18 cellular contexts compared by ENCODE assay signal in genomic region chr19:45457776-45458175, GRCh38. TPM values are rescaled to one million over a fixed set of nuclear protein-coding genes. Genes with fewer than 3 reads are reported as not detected.
DNase-seq lines count a peak whose midpoint lies in the region; ATAC-seq, FAIRE-seq and TF ChIP-seq lines count a peak whose summit lies in the region.
"Had no signal": no experiment of that assay in that cellular context is flagged by ENCODE, and none has a peak within 500 bp of the region (broad histone marks: within the 10 kb centered on the region; RNA-seq: fewer than 3 reads in every experiment).

No MANE protein-coding gene starts in this region.

- no peak for DNase-seq in A549 (ENCODE audit: low read depth in 1 of 2, low spot score in 1 of 2)
- no peak for DNase-seq in Calu3
- no peak for DNase-seq in natural killer cell treated with Interleukin-12 subunit alpha and Interleukin-12 subunit beta and Interleukin-15 and Interleukin-18, amount 100 ng/mL, for 72 hours (ENCODE audit: low spot score)
- DNase-seq in stimulated activated naive CD8-positive, alpha-beta T cell treated with anti-CD3 and anti-CD28 coated beads, Interleukin-15, Interleukin-2, amounts not matched to agents 100 U/mL and 50 U/mL, for 24 hours = no peak
- DNase-seq in stimulated activated CD4-positive, alpha-beta T cell treated with anti-CD3 and anti-CD28 coated beads, Interleukin-4, amount 100 ng/mL, for 4 hours = no peak
- DNase-seq: COR-L47; DMS79; HCEC 1CT; NCI-H1436; NCI-H2029 treated with DMSO at 0.1 percent for 48 hours; NCI-H2171 treated with DMSO at 0.1 percent for 48 hours; NCI-H446 treated with DMSO at 0.1 percent for 48 hours; NK-92 treated with Interleukin-12 subunit alpha and Interleukin-12 subunit beta, amount 100 ng/mL, for 24 hours; PC-3 had no signal

- no peak overlapping the region for H3K4me3 Mint-ChIP-seq in Calu3 (ENCODE audit: low read depth, unreplicated experiment)
- H3K4me3 Mint-ChIP-seq in dendritic cell treated with granulocyte-macrophage colony-stimulating factor and Interleukin-4, amounts not matched to agents 40 ng/mL and 50 ng/mL, for 4 days = no peak overlapping the region
- no peak overlapping the region for H3K4me3 Mint-ChIP-seq in natural killer cell treated with Interleukin-12 subunit alpha and Interleukin-12 subunit beta and Interleukin-15 and Interleukin-18, amount 100 ng/mL, for 72 hours

- H3K27me3 Mint-ChIP-seq in Calu3 (ENCODE audit: unreplicated experiment) = no peaks in the 10 kb centered on the region
- H3K27me3 Mint-ChIP-seq in dendritic cell treated with granulocyte-macrophage colony-stimulating factor and Interleukin-4, amounts not matched to agents 40 ng/mL and 50 ng/mL, for 4 days = peaks cover 12% of the 10 kb centered on the region
- H3K27me3 Mint-ChIP-seq in natural killer cell treated with Interleukin-12 subunit alpha and Interleukin-12 subunit beta and Interleukin-15 and Interleukin-18, amount 100 ng/mL, for 72 hours = no peaks in the 10 kb centered on the region

- CTCF ChIA-PET in A549 (lab: Yijun Ruan, JAX) (interaction anchor here (2.5 to 33.4 kb wide), 4 partner anchors 9 to 28 kb away, joined by 6 to 1883 read pairs (median 102); partner anchors contain the start of genes ERCC1 and FOSB), Calu3 (lab: Charles Lee) (interaction anchor here (0.7 kb wide), 2 partner anchors 11 to 29 kb away, joined by 3 to 4 read pairs; no protein-coding TSS in a partner anchor)

- peak overlapping the region in 1 of 2 experiments; percentile 45; a peak in 2 of 6 replicates for H3K27ac ChIP-seq in A549
- H3K27ac ChIP-seq: KMS-11, SJSA1 had no signal

- BruUV-seq in Calu3 (replicated peaks; lab: Mats Ljungman, UMichigan) = no TSS peak

- ATAC-seq in A549 (no peak), HG03521 (IDR thresholded peaks at IDR 0.05; ENCODE audit: unreplicated experiment) (no peak)
- ATAC-seq in natural killer cell treated with Interleukin-12 subunit alpha and Interleukin-12 subunit beta and Interleukin-15 and Interleukin-18, amount 100 ng/mL, for 72 hours = no peak
- no peak for ATAC-seq in stimulated activated naive CD8-positive, alpha-beta T cell treated with anti-CD3 and anti-CD28 coated beads, Interleukin-15, Interleukin-2, amounts not matched to agents 100 U/mL and 50 U/mL, for 24 hours
- ATAC-seq: PC-3 had no signal

- no peak overlapping the region for H3K4me2 ChIP-seq in A549
- H3K4me2 ChIP-seq: KMS-11 had no signal

- H3K4me3 ChIP-seq in A549 = no peak overlapping the region
- H3K4me3 ChIP-seq: SJSA1 had no signal

- no peak for TF ChIP-seq RAD21 in A549 (conservative IDR thresholded peaks at IDR 0.05 in 1 of 2, IDR thresholded peaks at IDR 0.05 in 1 of 2)

- no peak for TF ChIP-seq EP300 in A549 (IDR thresholded peaks at IDR 0.05)

- no peaks in the 10 kb centered on the region for H3K9me3 Mint-ChIP-seq in Calu3 (ENCODE audit: low read depth, unreplicated experiment)
- H3K9me3 Mint-ChIP-seq in dendritic cell treated with granulocyte-macrophage colony-stimulating factor and Interleukin-4, amounts not matched to agents 40 ng/mL and 50 ng/mL, for 4 days = no peaks in the 10 kb centered on the region
- H3K9me3 Mint-ChIP-seq in natural killer cell treated with Interleukin-12 subunit alpha and Interleukin-12 subunit beta and Interleukin-15 and Interleukin-18, amount 100 ng/mL, for 72 hours = no peaks in the 10 kb centered on the region

- no peak for TF ChIP-seq POLR2A in A549 (IDR thresholded peaks at IDR 0.05; ENCODE audit: low read length)

- peak overlapping the region; percentile 31 for H3K27ac Mint-ChIP-seq in Calu3 (ENCODE audit: unreplicated experiment)
- H3K27ac Mint-ChIP-seq in dendritic cell treated with granulocyte-macrophage colony-stimulating factor and Interleukin-4, amounts not matched to agents 40 ng/mL and 50 ng/mL, for 4 days = peak overlapping the region; percentile 37
- peak overlapping the region; percentile 47 to 48 for H3K27ac Mint-ChIP-seq in natural killer cell treated with Interleukin-12 subunit alpha and Interleukin-12 subunit beta and Interleukin-15 and Interleukin-18, amount 100 ng/mL, for 72 hours

- H3K4me1 ChIP-seq in A549 = peaks cover 40% of the 10 kb centered on the region

- intact Hi-C loops in Calu3 (cut with micrococcal nuclease; ENCODE audit: unreplicated experiment) = no loop called here
- intact Hi-C loops in dendritic cell treated with granulocyte-macrophage colony-stimulating factor and Interleukin-4, amounts not matched to agents 40 ng/mL and 50 ng/mL, for 4 days (cut with micrococcal nuclease) = loop anchor here (2.0 kb wide), 1 partner anchor 15 kb away; no protein-coding TSS in a partner anchor

- TF ChIP-seq CTCF in A549 (IDR thresholded peaks at IDR 0.05) (no peak), Calu3 (IDR thresholded peaks at IDR 0.05; ENCODE audit: unreplicated experiment) (no peak)

- H3K9me3 ChIP-seq in A549 = no peaks in the 10 kb centered on the region
- H3K9me3 ChIP-seq: SJSA1 had no signal

- POLR2A ChIA-PET in A549 (lab: Yijun Ruan, JAX) = no interaction called here

- no peak for FAIRE-seq in A549 (lab: Jason Lieb, UNC)

- H3K36me3 Mint-ChIP-seq in Calu3 (ENCODE audit: insufficient read depth, unreplicated experiment) = peaks cover 25% of the 10 kb centered on the region
- no peaks in the 10 kb centered on the region for H3K36me3 Mint-ChIP-seq in dendritic cell treated with granulocyte-macrophage colony-stimulating factor and Interleukin-4, amounts not matched to agents 40 ng/mL and 50 ng/mL, for 4 days (ENCODE audit: low read depth)
- no peaks in the 10 kb centered on the region for H3K36me3 Mint-ChIP-seq in natural killer cell treated with Interleukin-12 subunit alpha and Interleukin-12 subunit beta and Interleukin-15 and Interleukin-18, amount 100 ng/mL, for 72 hours

- peaks cover 58% of the 10 kb centered on the region for H3K4me1 Mint-ChIP-seq in Calu3 (ENCODE audit: low read depth, unreplicated experiment)
- peaks cover 41% of the 10 kb centered on the region for H3K4me1 Mint-ChIP-seq in dendritic cell treated with granulocyte-macrophage colony-stimulating factor and Interleukin-4, amounts not matched to agents 40 ng/mL and 50 ng/mL, for 4 days (ENCODE audit: low read depth)
- peaks cover 22 to 29% of the 10 kb centered on the region in 2 donors for H3K4me1 Mint-ChIP-seq in natural killer cell treated with Interleukin-12 subunit alpha and Interleukin-12 subunit beta and Interleukin-15 and Interleukin-18, amount 100 ng/mL, for 72 hours (ENCODE audit: low read depth in 2 of 2)

TF ChIP-seq in A549, 52 proteins besides CTCF, POLR2A, EP300 and RAD21 (continues in another document):
- TF ChIP-seq KDM1A (IDR thresholded peaks at IDR 0.05; ENCODE audit: low read depth) = 0 out of 2 replicates have a peak, but pooled peaks have one; percentile 24
- 0 out of 2 replicates have a peak, but pooled peaks have one; percentile 41 for TF ChIP-seq CHD4 (IDR thresholded peaks at IDR 0.05; ENCODE audit: borderline replicate concordance)
- no peak for TF ChIP-seq JUNB (IDR thresholded peaks at IDR 0.05)
- TF ChIP-seq MAFK (IDR thresholded peaks at IDR 0.05; ENCODE audit: partially characterized antibody) = no peak
- TF ChIP-seq ZFP36 (IDR thresholded peaks at IDR 0.05; ENCODE audit: borderline replicate concordance, partially characterized antibody) = peak; percentile 99

RNA-seq across cellular contexts. Expression of gene FOSB, which starts 10.0 kb away (rescaled TPM):
- polyA plus RNA-seq in A549 (2011; rRNA removed) (27.9 and 48.8 TPM in 2 replicates), A549 (2017; fragmentation: RNase III; extraction: RNeasy Plus Mini Kit Qiagen cat#74134 plus additional on column Dnase treatment) (0.57 to 0.65 TPM (median 0.58 TPM) in 3 replicates)
- polyA plus RNA-seq in A549 (2012; cell fraction: cytosol; rRNA removed) = 90.2 and 102 TPM in 2 replicates
- 424 and 553 TPM in 2 replicates for polyA plus RNA-seq in A549 (2012; cell fraction: nucleus; rRNA removed)
- polyA minus RNA-seq in A549 (2011; rRNA and poly(A)+ RNA removed) = 82.7 and 141 TPM in 2 replicates
- total RNA-seq in Calu3 (2022) = 18.7 and 23.8 TPM in 2 replicates
- 10 to 100 TPM; 16.3 to 18.0 TPM for total RNA-seq in natural killer cell treated with Interleukin-12 subunit alpha and Interleukin-12 subunit beta and Interleukin-15 and Interleukin-18, amount 100 ng/mL, for 72 hours

RNA-seq across cellular contexts. Expression of gene ERCC1, which starts 34.1 kb away (rescaled TPM):
- polyA plus RNA-seq in A549 (2011; rRNA removed) = 81.7 and 109 TPM in 2 replicates
- polyA plus RNA-seq in A549 (2012; cell fraction: cytosol; rRNA removed) = 165 and 195 TPM in 2 replicates
- 178 and 201 TPM in 2 replicates for polyA plus RNA-seq in A549 (2012; cell fraction: nucleus; rRNA removed)
- 89.7 to 97.6 TPM (median 93.0 TPM) in 3 replicates for polyA plus RNA-seq in A549 (2017; fragmentation: RNase III; extraction: RNeasy Plus Mini Kit Qiagen cat#74134 plus additional on column Dnase treatment)
- polyA minus RNA-seq in A549 (2011; rRNA and poly(A)+ RNA removed) = 175 and 210 TPM in 2 replicates
- 55.7 and 58.9 TPM in 2 replicates for total RNA-seq in Calu3 (2022)
- total RNA-seq in natural killer cell treated with Interleukin-12 subunit alpha and Interleukin-12 subunit beta and Interleukin-15 and Interleukin-18, amount 100 ng/mL, for 72 hours = 10 to 100 TPM; 65.0 to 67.8 TPM

RNA-seq across cellular contexts. Expression of gene RTN2, which starts 39.1 kb away (rescaled TPM):
- polyA plus RNA-seq in A549 (2011; rRNA removed) = 4.7 and 5.3 TPM in 2 replicates
- 4.7 and 7.4 TPM in 2 replicates for polyA plus RNA-seq in A549 (2012; cell fraction: cytosol; rRNA removed)
- 5.4 and 5.8 TPM in 2 replicates for polyA plus RNA-seq in A549 (2012; cell fraction: nucleus; rRNA removed)
- polyA plus RNA-seq in A549 (2017; fragmentation: RNase III; extraction: RNeasy Plus Mini Kit Qiagen cat#74134 plus additional on column Dnase treatment) = 6.3 to 9.0 TPM (median 8.1 TPM) in 3 replicates
- polyA minus RNA-seq in A549 (2011; rRNA and poly(A)+ RNA removed) = 6.7 and 10.8 TPM in 2 replicates
- total RNA-seq in Calu3 (2022) = 5.7 and 7.2 TPM in 2 replicates
- total RNA-seq in natural killer cell treated with Interleukin-12 subunit alpha and Interleukin-12 subunit beta and Interleukin-15 and Interleukin-18, amount 100 ng/mL, for 72 hours = 1 to 10 TPM; 5.9 to 7.8 TPM

RNA-seq across cellular contexts. Expression of gene PPM1N, which starts 40.5 kb away (rescaled TPM):
- polyA plus RNA-seq in A549 (2011; rRNA removed) (9.2 and 9.8 TPM in 2 replicates), A549 (2017; fragmentation: RNase III; extraction: RNeasy Plus Mini Kit Qiagen cat#74134 plus additional on column Dnase treatment) (6.6 to 11.2 TPM (median 10.5 TPM) in 3 replicates)
- polyA plus RNA-seq in A549 (2012; cell fraction: cytosol; rRNA removed) = 8.9 and 11.1 TPM in 2 replicates
- 6.6 TPM in 2 replicates for polyA plus RNA-seq in A549 (2012; cell fraction: nucleus; rRNA removed)
- 1.2 and 1.5 TPM in 2 replicates for polyA minus RNA-seq in A549 (2011; rRNA and poly(A)+ RNA removed)
- 5.0 and 6.8 TPM in 2 replicates for total RNA-seq in Calu3 (2022)
- 1 to 10 TPM; 3.2 to 3.6 TPM for total RNA-seq in natural killer cell treated with Interleukin-12 subunit alpha and Interleukin-12 subunit beta and Interleukin-15 and Interleukin-18, amount 100 ng/mL, for 72 hours

RNA-seq across cellular contexts. Expression of gene VASP, which starts 49.5 kb away (rescaled TPM):
- polyA plus RNA-seq in A549 (2011; rRNA removed) (59.1 and 64.5 TPM in 2 replicates), A549 (2017; fragmentation: RNase III; extraction: RNeasy Plus Mini Kit Qiagen cat#74134 plus additional on column Dnase treatment) (83.8 to 94.6 TPM (median 94.3 TPM) in 3 replicates)
- polyA plus RNA-seq in A549 (2012; cell fraction: cytosol; rRNA removed) = 58.8 and 103 TPM in 2 replicates
- polyA plus RNA-seq in A549 (2012; cell fraction: nucleus; rRNA removed) = 93.7 and 118 TPM in 2 replicates
- polyA minus RNA-seq in A549 (2011; rRNA and poly(A)+ RNA removed) = 72.4 and 90.8 TPM in 2 replicates
- 194 and 219 TPM in 2 replicates for total RNA-seq in Calu3 (2022)
- total RNA-seq in natural killer cell treated with Interleukin-12 subunit alpha and Interleukin-12 subunit beta and Interleukin-15 and Interleukin-18, amount 100 ng/mL, for 72 hours = 100 to 1,000 TPM; 447 to 589 TPM
